Comparison of ENCODE assay signal across 8 cellular contexts in genomic region chr10:117165557-117166419, GRCh38. TPM values are rescaled to one million over a fixed set of nuclear protein-coding genes. Genes with fewer than 3 reads are reported as not detected.
DNase-seq lines count a peak whose midpoint lies in the region; ATAC-seq and TF ChIP-seq lines count a peak whose summit lies in the region.

No MANE protein-coding gene starts in this region.

- H3F3A ChIP-seq in OCI-LY1 (ENCODE audit: insufficient read depth, low read length): no peaks in the 10 kb centered on the region

- H3K27me3 ChIP-seq in OCI-LY1 (ENCODE audit: insufficient read depth, low read length) (peaks cover 7% of the 10 kb centered on the region; the same call in 1 of the 2 replicates), lung (ENCODE audit: control insufficient read depth, insufficient read depth) (peaks cover 3% of the 10 kb centered on the region)

- no peak overlapping the region for H2AFZ ChIP-seq in OCI-LY1 (ENCODE audit: low read length)

- no peaks in the 10 kb centered on the region for H3K9me2 ChIP-seq in OCI-LY1 (ENCODE audit: low read depth, low read length)

- H3K9me3 ChIP-seq in OCI-LY1 (ENCODE audit: low read length) (no peaks in the 10 kb centered on the region), lung (ENCODE audit: control insufficient read depth in 2 of 2, insufficient read depth in 1 of 2, low read length in 1 of 2) (peaks cover 0 to 9% of the 10 kb centered on the region in 2 donors)

- H3K27ac ChIP-seq in OCI-LY1 (ENCODE audit: low read depth, low read length, poor library complexity, severe bottlenecking) (no peak overlapping the region), coronary artery (no peak overlapping the region), lung (ENCODE audit: low read depth in 1 of 2, low read length in 1 of 2) (no peak overlapping the region)

- H3K4me3 ChIP-seq in OCI-LY1 (ENCODE audit: low read depth, low read length, poor library complexity, severe bottlenecking) (no peak overlapping the region), coronary artery (peak overlapping the region; percentile 62), lung (no peak overlapping the region)

- H3K79me2 ChIP-seq in OCI-LY1 (ENCODE audit: insufficient read depth, low read length): no peaks in the 10 kb centered on the region

- ATAC-seq in lung (ENCODE audit: insufficient read depth, low FRiP score) (no peak), HG03097 (IDR thresholded peaks at IDR 0.05; ENCODE audit: low FRiP score, unreplicated experiment) (no peak), GM18861 (IDR thresholded peaks at IDR 0.05; ENCODE audit: unreplicated experiment) (no peak)

- TF ChIP-seq CTCF in OCI-LY1 (IDR thresholded peaks at IDR 0.05; ENCODE audit: low read length) (peak; percentile 19; the same call in 1 of the 2 replicates), coronary artery (IDR thresholded peaks at IDR 0.05) (peak; percentile 30), lung (IDR thresholded peaks at IDR 0.05; ENCODE audit: control extremely low read depth, extremely low read depth) (no peak)

- H3K9ac ChIP-seq in OCI-LY1 (ENCODE audit: low read length): no peak overlapping the region

- H3K36me3 ChIP-seq in OCI-LY1 (ENCODE audit: insufficient read depth, low read length): no peaks in the 10 kb centered on the region
- no peaks in the 10 kb centered on the region for H3K36me3 ChIP-seq in lung (ENCODE audit: control insufficient read depth in 2 of 2, insufficient read depth in 2 of 2, low read length in 2 of 2)

- no peak overlapping the region for H3K4me2 ChIP-seq in OCI-LY1 (ENCODE audit: low read length)

- peak; percentile 34 for DNase-seq in stimulated activated CD4-positive, alpha-beta T cell treated with anti-CD3 and anti-CD28 coated beads, Interleukin-4, amount 100 ng/mL, for 1 hour
- no peak for DNase-seq in stimulated activated CD4-positive, alpha-beta T cell treated with anti-CD3 and anti-CD28 coated beads, Interleukin-12 subunit alpha, Interleukin-12 subunit beta, amount 100 ng/mL, for 4 hours
- no peak for DNase-seq in coronary artery (ENCODE audit: low spot score)
- DNase-seq in lung (ENCODE audit: low spot score): peak; percentile 41
- DNase-seq in NK-92 (lab: John Stamatoyannopoulos, UW; ENCODE audit: unreplicated experiment): no peak

- H4K20me1 ChIP-seq in OCI-LY1 (ENCODE audit: insufficient read depth, low read length): no peaks in the 10 kb centered on the region

- 3 to 4% methylated on average over 48 to 50 of the region's 50 CpGs for WGBS in lung, 2 donors

- H3K4me1 ChIP-seq in OCI-LY1 (ENCODE audit: insufficient read depth, low read length, severe bottlenecking) (no peaks in the 10 kb centered on the region), lung (ENCODE audit: control insufficient read depth in 2 of 2, insufficient read depth in 2 of 2, low read length in 2 of 2) (peaks cover 0 to 23% of the 10 kb centered on the region in 2 donors)

RNA-seq across cellular contexts. Expression of gene VAX1, which starts 27.7 kb away (rescaled TPM):
- total RNA-seq in lung: not detected
- polyA plus RNA-seq in lung: not detected

RNA-seq across cellular contexts. Expression of gene KCNK18, which starts 31.5 kb away (rescaled TPM):
- not detected for total RNA-seq in lung
- not detected for polyA plus RNA-seq in lung

Comparison
In these comparisons a context has a peak if more than half of its experiments do, and no peak if none do; other contexts are left out.
1. DNase-seq: peak in stimulated activated CD4-positive, alpha-beta T cell treated with anti-CD3 and anti-CD28 coated beads, Interleukin-4, amount 100 ng/mL, for 1 hour (single experiment) and lung (single experiment); none in stimulated activated CD4-positive, alpha-beta T cell treated with anti-CD3 and anti-CD28 coated beads, Interleukin-12 subunit alpha, Interleukin-12 subunit beta, amount 100 ng/mL, for 4 hours (single experiment), coronary artery (single experiment) and NK-92 (single experiment).